Comparison of ENCODE assay signal across 22 cellular contexts in genomic region chr16:50618238-50618918, GRCh38.
"Had no signal": no experiment of that assay in that cellular context is flagged by ENCODE, and none has a peak within 500 bp of the region (broad histone marks: within the 10 kb centered on the region; RNA-seq: fewer than 3 reads in every experiment).

No MANE protein-coding gene starts in this region.

- H3K9me3 ChIP-seq: esophagus muscularis mucosa, gastrocnemius medialis, lower lobe of right lung, ovary, testis, tibial nerve had no signal

- H3K4me3 ChIP-seq: cardiac muscle cell, esophagus muscularis mucosa, gastrocnemius medialis, lower lobe of right lung, ovary, skin epidermis, testis, tibial nerve had no signal

- H3K36me3 Mint-ChIP-seq: memory B cell had no signal

- H3K27ac Mint-ChIP-seq: dendritic cell treated with granulocyte-macrophage colony-stimulating factor and Interleukin-4, amounts not matched to agents 40 ng/mL and 50 ng/mL, for 4 days; effector memory CD8-positive, alpha-beta T cell; memory B cell; stimulated activated naive B cell treated with anti-CD40 and anti-IgM and Interleukin-4, amounts not matched to agents 10 μg/mL and 1 μg/mL and 100 μg/mL, for 72 hours had no signal

- ATAC-seq: effector memory CD8-positive, alpha-beta T cell; gastrocnemius medialis; lower lobe of right lung; naive thymus-derived CD4-positive, alpha-beta T cell; sciatic nerve; stimulated activated naive B cell treated with anti-CD40 and anti-IgM and Interleukin-4, amounts not matched to agents 10 μg/mL and 1 μg/mL and 100 μg/mL, for 72 hours had no signal

- H3K4me1 Mint-ChIP-seq: memory B cell had no signal

- DNase-seq: cerebellar nuclear complex; effector memory CD8-positive, alpha-beta T cell; gastrocnemius medialis; islet precursor cell; lower lobe of right lung; naive thymus-derived CD4-positive, alpha-beta T cell; nucleus accumbens; ovary; stimulated activated CD4-positive, alpha-beta T cell treated with anti-CD3 and anti-CD28 coated beads, Interleukin-2, amount 100 ng/mL, for 24 hours; stimulated activated CD4-positive, alpha-beta T cell treated with anti-CD3 and anti-CD28 coated beads, Interleukin-4, amount 100 ng/mL, for 4 hours; stimulated activated naive B cell treated with anti-CD40 and anti-IgM and Interleukin-4, amounts not matched to agents 10 μg/mL and 1 μg/mL and 100 μg/mL, for 72 hours; testis had no signal

- FAIRE-seq: colon had no signal

- H3K27me3 Mint-ChIP-seq: effector memory CD8-positive, alpha-beta T cell; naive thymus-derived CD4-positive, alpha-beta T cell had no signal

- H3K27me3 ChIP-seq: esophagus muscularis mucosa, gastrocnemius medialis, ovary, testis, tibial nerve had no signal

- H3K27ac ChIP-seq: cardiac muscle cell, epithelial cell of prostate, gastrocnemius medialis, lower lobe of right lung, ovary, skin epidermis, testis, tibial nerve had no signal

- H3K4me3 Mint-ChIP-seq: dendritic cell treated with granulocyte-macrophage colony-stimulating factor and Interleukin-4, amounts not matched to agents 40 ng/mL and 50 ng/mL, for 4 days; effector memory CD8-positive, alpha-beta T cell; memory B cell; neural crest cell; stimulated activated naive B cell treated with anti-CD40 and anti-IgM and Interleukin-4, amounts not matched to agents 10 μg/mL and 1 μg/mL and 100 μg/mL, for 72 hours had no signal

- H3K36me3 ChIP-seq: cardiac muscle cell, gastrocnemius medialis, lower lobe of right lung, ovary, tibial nerve had no signal
